In genomic region chr6:104943781-104944180, GRCh38 we compare ENCODE assay signal across 1 cellular context.
TF ChIP-seq lines count a peak whose summit lies in the region.

No MANE protein-coding gene starts in this region.

TF ChIP-seq in GM23338, 12 proteins besides CTCF, POLR2A, EP300 and RAD21 (continued from another document):
- TF ChIP-seq REST (IDR thresholded peaks at IDR 0.05; ENCODE audit: unreplicated experiment) = peak; percentile 82
